ENCODE assay signal across 19 cellular contexts in the genomic region with DNA sequence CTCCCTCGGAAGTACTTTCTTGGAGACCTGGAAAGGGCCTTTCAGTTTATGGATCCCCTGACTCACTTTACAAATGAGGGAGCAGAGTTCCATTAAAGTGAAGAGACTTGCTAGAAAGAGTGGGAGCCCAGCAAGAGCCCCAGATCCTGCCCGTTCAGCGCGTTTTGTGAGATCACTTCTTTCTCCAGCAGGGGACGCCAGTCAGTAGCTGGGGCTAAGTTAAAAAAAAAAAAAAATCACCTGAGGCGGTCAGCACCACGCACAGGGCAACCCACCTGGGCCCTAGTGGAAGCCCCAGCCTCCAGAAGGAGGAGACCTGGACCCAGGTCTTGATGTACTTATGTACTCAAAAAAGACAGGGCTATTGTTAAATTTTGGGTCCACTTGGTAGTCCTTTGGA. TPM values are rescaled to one million over a fixed set of nuclear protein-coding genes. Genes with fewer than 3 reads are reported as not detected.
DNase-seq lines count a peak whose midpoint lies in the region; ATAC-seq and TF ChIP-seq lines count a peak whose summit lies in the region.
"Had no signal": no experiment of that assay in that cellular context is flagged by ENCODE, and none has a peak within 500 bp of the region (broad histone marks: within the 10 kb centered on the region; RNA-seq: fewer than 3 reads in every experiment).

No MANE protein-coding gene starts in this region.

- H3K27ac Mint-ChIP-seq in neural progenitor cell = no peak overlapping the region
- H3K27ac Mint-ChIP-seq: activated naive CD4-positive, alpha-beta T cell treated with anti-CD3 and anti-CD28 coated beads, Interleukin-2, amount 10 ng/mL, durations not matched to agents 7 days and 5 days; nephron progenitor cell; T-helper 1 cell treated with Interleukin-12 subunit alpha and Interleukin-12 subunit beta and Interleukin-4 antibody, amounts not matched to agents 30 μg/mL and 1 μg/mL, for 36 hours had no signal

- no TSS peak for BruUV-seq in Panc1 (replicated peaks; lab: Mats Ljungman, UMichigan)

- H3K27me3 ChIP-seq in Panc1 (ENCODE audit: control insufficient read depth, insufficient read depth, low read length) (no peaks in the 10 kb centered on the region), neural progenitor cell (no peaks in the 10 kb centered on the region)
- H3K27me3 ChIP-seq: gastroesophageal sphincter had no signal

- H3K27ac ChIP-seq in Panc1 (ENCODE audit: low read length) = no peak overlapping the region
- no peak overlapping the region for H3K27ac ChIP-seq in neural progenitor cell
- H3K27ac ChIP-seq: gastroesophageal sphincter, RWPE1 had no signal

- in situ Hi-C loops in Panc1 (cut with HindIII; ENCODE audit: low pct_unique_long_range_greater_than_20kb, low sequenced_read_pairs) = no loop called here

- POLR2A ChIA-PET in Panc1 (lab: Charles Lee) = interaction anchor here (0.7 kb wide), 1 partner anchor 12 kb away, joined by 8 read pairs; no protein-coding TSS in a partner anchor

- no peaks in the 10 kb centered on the region for H3K36me3 Mint-ChIP-seq in neural progenitor cell
- H3K36me3 Mint-ChIP-seq: activated naive CD4-positive, alpha-beta T cell treated with anti-CD3 and anti-CD28 coated beads, Interleukin-2, amount 10 ng/mL, durations not matched to agents 7 days and 5 days had no signal

- TF ChIP-seq CTCF in HFF-Myc (IDR thresholded peaks at IDR 0.05; ENCODE audit: low read depth, low read length, missing control alignments) (peak; percentile 9), Panc1 (IDR thresholded peaks at IDR 0.05) (peak; percentile 92), neural progenitor cell (IDR thresholded peaks at IDR 0.05) (peak; percentile 6)

- H3K79me2 ChIP-seq in neural progenitor cell (ENCODE audit: low read depth) = no peaks in the 10 kb centered on the region

- H3K4me1 Mint-ChIP-seq in neural progenitor cell = no peaks in the 10 kb centered on the region
- H3K4me1 Mint-ChIP-seq: activated naive CD4-positive, alpha-beta T cell treated with anti-CD3 and anti-CD28 coated beads, Interleukin-2, amount 10 ng/mL, durations not matched to agents 7 days and 5 days; nephron progenitor cell had no signal

- H3K4me2 ChIP-seq in neural progenitor cell = no peak overlapping the region

- H3K36me3 ChIP-seq in Panc1 (ENCODE audit: control insufficient read depth, insufficient read depth, low read length) = no peaks in the 10 kb centered on the region
- H3K36me3 ChIP-seq in neural progenitor cell = no peaks in the 10 kb centered on the region
- H3K36me3 ChIP-seq: gastroesophageal sphincter, HAP-1 had no signal

- H3K9me3 Mint-ChIP-seq in neural progenitor cell = peaks cover 15% of the 10 kb centered on the region
- H3K9me3 Mint-ChIP-seq: T-helper 1 cell treated with Interleukin-12 subunit alpha and Interleukin-12 subunit beta and Interleukin-4 antibody, amounts not matched to agents 30 μg/mL and 1 μg/mL, for 36 hours had no signal

- H3K9ac ChIP-seq in neural progenitor cell = no peak overlapping the region

- H4K20me1 ChIP-seq in neural progenitor cell (ENCODE audit: low read depth) = no peaks in the 10 kb centered on the region

- H3K9me3 ChIP-seq in Panc1 (ENCODE audit: control insufficient read depth, insufficient read depth, low read depth, low read length) = no peaks in the 10 kb centered on the region
- H3K9me3 ChIP-seq in neural progenitor cell (ENCODE audit: low read depth) = no peaks in the 10 kb centered on the region

- H3K4me3 Mint-ChIP-seq in neural progenitor cell = no peak overlapping the region
- H3K4me3 Mint-ChIP-seq: activated naive CD4-positive, alpha-beta T cell treated with anti-CD3 and anti-CD28 coated beads, Interleukin-2, amount 10 ng/mL, durations not matched to agents 7 days and 5 days; nephron progenitor cell; T-helper 1 cell treated with Interleukin-12 subunit alpha and Interleukin-12 subunit beta and Interleukin-4 antibody, amounts not matched to agents 30 μg/mL and 1 μg/mL, for 36 hours had no signal

- intact Hi-C loops in Panc1 (cut with micrococcal nuclease; ENCODE audit: unreplicated experiment) = no loop called here

- no peaks in the 10 kb centered on the region for H3F3A ChIP-seq in neural progenitor cell (ENCODE audit: low read depth)

- CTCF ChIA-PET in Panc1 (lab: Charles Lee) = interaction anchor here (0.6 to 1.1 kb wide), 2 partner anchors 262 to 313 kb away, joined by 3 to 4 read pairs; no protein-coding TSS in a partner anchor

- DNase-seq in NCI-H345 (lab: John Stamatoyannopoulos, UW) = peak; percentile 15
- no peak for DNase-seq in NCI-H345 treated with DMSO at 0.1 percent for 48 hours (lab: John Stamatoyannopoulos, UW; ENCODE audit: unreplicated experiment)
- no peak for DNase-seq in HFF-Myc (ENCODE audit: extremely low read depth, low read depth)
- DNase-seq in Panc1 (ENCODE audit: low read depth, low spot score) = no peak
- DNase-seq in neural progenitor cell (ENCODE audit: low spot score) = no peak
- DNase-seq in NCI-H1436 (lab: John Stamatoyannopoulos, UW) = no peak
- no peak for DNase-seq in dedifferentiated amniotic fluid mesenchymal stem cell (ENCODE audit: extremely low spot score)
- DNase-seq: activated CD4-positive, CD25-positive, alpha-beta regulatory T cell treated with anti-CD3 and anti-CD28 coated beads, Interleukin-2, amount 50 U/mL, for 72 hours; activated naive CD4-positive, alpha-beta T cell treated with anti-CD3 and anti-CD28 coated beads, Interleukin-2, amount 10 ng/mL, durations not matched to agents 7 days and 5 days; NCI-H1694; NCI-H524; nephron progenitor cell; retina had no signal

- H3K4me3 ChIP-seq in HFF-Myc (replicated peaks; ENCODE audit: low read depth, low read length) (no peak overlapping the region), Panc1 (ENCODE audit: low read depth in 2 of 2, low read length in 2 of 2) (peak overlapping the region; percentile 16 to 29), neural progenitor cell (no peak overlapping the region)
- H3K4me3 ChIP-seq: gastroesophageal sphincter, HAP-1 had no signal

- no peaks in the 10 kb centered on the region for H3K4me1 ChIP-seq in Panc1 (ENCODE audit: control insufficient read depth, insufficient read depth, low read length)
- H3K4me1 ChIP-seq in neural progenitor cell = no peaks in the 10 kb centered on the region
- H3K4me1 ChIP-seq: gastroesophageal sphincter, HAP-1 had no signal

- H3K27me3 Mint-ChIP-seq in neural progenitor cell (ENCODE audit: insufficient read depth, low read depth) = no peaks in the 10 kb centered on the region

- H2AFZ ChIP-seq in neural progenitor cell (replicated peaks) = no peak overlapping the region

- ATAC-seq in Panc1 (peak; percentile 73), GM21619 (IDR thresholded peaks at IDR 0.05; ENCODE audit: unreplicated experiment) (no peak)
- ATAC-seq: gastroesophageal sphincter had no signal

RNA-seq across cellular contexts. Expression of a gene that starts 40.8 kb away (rescaled TPM):
- total RNA-seq in Panc1 (2021; ENCODE audit: unreplicated experiment) (0.31 TPM), neural progenitor cell (ENCODE audit: low replicate concordance) (not detected in 2 replicates)
- polyA plus RNA-seq in Panc1 (2012; ENCODE audit: insufficient read length) = 0.24 TPM
- total RNA-seq: lung microvascular endothelial cell had no signal

Comparison
In these comparisons a context has a peak if more than half of its experiments do, and no peak if none do; other contexts are left out.
1. H3K4me3 ChIP-seq: peak in Panc1 (2 of 2); none in HFF-Myc (single experiment) and neural progenitor cell (single experiment).
2. CTCF ChIP-seq: peak in every context shown above with its lines; median percentile 92 in Panc1; 9 in HFF-Myc; 6 in neural progenitor cell.